In genomic region chr3:129278970-129279906, GRCh38 we compare ENCODE assay signal across 8 cellular contexts. TPM values are rescaled to one million over a fixed set of nuclear protein-coding genes. Genes with fewer than 3 reads are reported as not detected.
DNase-seq lines count a peak whose midpoint lies in the region; ATAC-seq lines count a peak whose summit lies in the region.

No MANE protein-coding gene starts in this region.

- H3K27me3 ChIP-seq in effector memory CD4-positive, alpha-beta T cell (replicated peaks; ENCODE audit: control insufficient read depth, insufficient read depth, low read length, poor library complexity, severe bottlenecking): no peaks in the 10 kb centered on the region

- WGBS in mesodermal cell (ENCODE audit: insufficient coverage in 2 of 2), 2 experiments: 0 to 1% methylated on average over 30 to 77 of the region's 82 CpGs

- ATAC-seq in GM18502 (IDR thresholded peaks at IDR 0.05; ENCODE audit: poor library complexity, unreplicated experiment) (peak; percentile 3), GM18909 (IDR thresholded peaks at IDR 0.05; ENCODE audit: poor library complexity, unreplicated experiment) (no peak)

- DNase-seq in 8988T: peak; percentile 49
- peak; percentile 30 for DNase-seq in NCI-H1092 treated with DMSO at 0.1 percent for 48 hours (lab: John Stamatoyannopoulos, UW)
- peak; percentile 64 to 66 for DNase-seq in activated CD4-positive, alpha-beta T cell treated with anti-CD3 and anti-CD28 coated beads, Interleukin-2, amount 50 U/mL, for 48 hours
- DNase-seq in effector memory CD4-positive, alpha-beta T cell: peak; percentile 15 to 29 (median 25)
- peak; percentile 51 to 57 for DNase-seq in stimulated activated CD8-positive, alpha-beta memory T cell treated with anti-CD3 and anti-CD28 coated beads, Interleukin-2, amount 100 ng/mL, for 48 hours (ENCODE audit: low read depth in 2 of 2)

- peaks cover 25% of the 10 kb centered on the region for H3K36me3 ChIP-seq in effector memory CD4-positive, alpha-beta T cell (ENCODE audit: control insufficient read depth, insufficient read depth, low read length)
- peaks cover 59% of the 10 kb centered on the region for H3K36me3 ChIP-seq in mesodermal cell (ENCODE audit: control insufficient read depth, insufficient read depth, low read length)

- peak overlapping the region; percentile 89 for H3K4me3 ChIP-seq in effector memory CD4-positive, alpha-beta T cell (ENCODE audit: insufficient read depth, low read depth, low read length, poor library complexity, severe bottlenecking)
- H3K4me3 ChIP-seq in mesodermal cell (ENCODE audit: extremely low read depth, insufficient read depth, low read length, poor library complexity, severe bottlenecking): peak overlapping the region; percentile 79

- H3K9me3 ChIP-seq in effector memory CD4-positive, alpha-beta T cell (ENCODE audit: control insufficient read depth, low read length): no peaks in the 10 kb centered on the region
- no peaks in the 10 kb centered on the region for H3K9me3 ChIP-seq in mesodermal cell (ENCODE audit: control insufficient read depth, low read length)

- H3K27ac ChIP-seq in effector memory CD4-positive, alpha-beta T cell (ENCODE audit: insufficient read depth, low read length, poor library complexity, severe bottlenecking): peak overlapping the region; percentile 97
- peak overlapping the region; percentile 93 for H3K27ac ChIP-seq in mesodermal cell (ENCODE audit: low read depth, low read length, severe bottlenecking)

- H3K4me1 ChIP-seq in effector memory CD4-positive, alpha-beta T cell (ENCODE audit: control insufficient read depth, insufficient read depth, low read length, poor library complexity, severe bottlenecking): peaks cover 16% of the 10 kb centered on the region
- peaks cover 8% of the 10 kb centered on the region for H3K4me1 ChIP-seq in mesodermal cell (ENCODE audit: control insufficient read depth, insufficient read depth, low read length, poor library complexity, severe bottlenecking)

RNA-seq across cellular contexts. Expression of gene HMCES, which starts 0.6 kb away (rescaled TPM):
- 42.3 TPM for polyA plus RNA-seq in mesodermal cell (2013, experiment 1 of 2)
- 39.6 TPM for polyA plus RNA-seq in mesodermal cell (2013, experiment 2 of 2)

RNA-seq across cellular contexts. Expression of gene COPG1, which starts 29.8 kb away (rescaled TPM):
- 184 TPM for polyA plus RNA-seq in mesodermal cell (2013, experiment 1 of 2)
- 161 TPM for polyA plus RNA-seq in mesodermal cell (2013, experiment 2 of 2)
